Comparison of ENCODE assay signal across 8 cellular contexts in the genomic region with DNA sequence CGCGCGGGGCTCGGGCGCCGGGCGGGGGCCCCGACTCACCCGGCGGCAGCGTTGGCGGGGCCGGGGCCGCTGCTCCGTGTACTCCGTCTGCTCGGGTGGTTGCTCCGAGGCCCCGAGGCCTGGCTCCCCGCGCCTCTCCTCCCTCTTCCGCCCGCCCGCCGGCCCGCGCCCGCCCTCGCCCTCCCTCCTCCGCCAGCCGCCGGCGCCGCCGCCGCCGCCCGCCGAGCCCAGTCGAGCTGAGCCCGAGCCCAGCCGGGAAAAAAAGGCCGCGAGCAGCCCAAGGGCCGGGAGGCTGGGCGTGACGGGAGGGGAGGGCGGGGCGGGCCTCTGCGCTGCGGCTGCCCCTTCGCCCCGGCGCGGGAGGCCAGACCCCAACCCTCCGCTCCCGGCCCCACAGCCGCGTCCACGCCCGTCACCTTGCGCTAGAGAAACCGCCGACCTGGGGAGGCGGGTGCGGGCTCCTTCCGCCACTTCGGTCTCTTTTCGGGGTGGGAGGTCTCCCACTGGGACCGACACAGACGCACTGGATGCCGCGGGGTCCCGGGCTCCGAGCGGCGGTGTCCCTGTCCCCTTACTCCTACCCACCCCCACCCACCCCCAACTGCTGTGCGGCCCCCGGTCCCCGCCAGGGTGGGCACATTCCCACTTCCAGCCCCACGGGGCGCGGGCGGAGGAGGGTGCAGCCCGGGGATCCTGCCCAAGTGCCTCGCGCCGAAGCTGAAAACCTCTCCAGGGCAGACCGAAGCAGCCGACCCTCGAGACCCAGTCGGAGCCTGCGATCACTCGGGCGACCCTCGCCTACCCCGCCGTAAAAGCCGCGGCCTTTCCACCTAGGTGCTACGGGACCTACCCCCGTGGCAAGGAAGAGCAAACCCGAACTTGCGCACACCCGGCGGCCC. TPM values are rescaled to one million over a fixed set of nuclear protein-coding genes. Genes with fewer than 3 reads are reported as not detected.
A peak's percentile ranks its signal among the peaks of the same experiment; 100 is the strongest.
DNase-seq lines count a peak whose midpoint lies in the region; ATAC-seq and FAIRE-seq lines count a peak whose summit lies in the region.

A gene with protein sequence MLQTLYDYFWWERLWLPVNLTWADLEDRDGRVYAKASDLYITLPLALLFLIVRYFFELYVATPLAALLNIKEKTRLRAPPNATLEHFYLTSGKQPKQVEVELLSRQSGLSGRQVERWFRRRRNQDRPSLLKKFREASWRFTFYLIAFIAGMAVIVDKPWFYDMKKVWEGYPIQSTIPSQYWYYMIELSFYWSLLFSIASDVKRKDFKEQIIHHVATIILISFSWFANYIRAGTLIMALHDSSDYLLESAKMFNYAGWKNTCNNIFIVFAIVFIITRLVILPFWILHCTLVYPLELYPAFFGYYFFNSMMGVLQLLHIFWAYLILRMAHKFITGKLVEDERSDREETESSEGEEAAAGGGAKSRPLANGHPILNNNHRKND (minus strand): TSS at position 256 of the 899 bp plus-strand sequence. CDS start 5,745 bp downstream, outside the sequence.

- FAIRE-seq in GM18507 (lab: Jason Lieb, UNC) = no peak

- DNase-seq in 8988T (peak; percentile 82), GM18507 (ENCODE audit: extremely low spot score, insufficient read length, low read depth) (peak; percentile 71), NCI-H526 treated with DMSO at 0.1 percent for 48 hours (lab: John Stamatoyannopoulos, UW) (peak; percentile 83), lung microvascular endothelial cell (ENCODE audit: low read depth in 2 of 2) (peak; percentile 82 to 87)
- peak; percentile 36 to 69 for DNase-seq in activated CD8-positive, alpha-beta memory T cell treated with anti-CD3 and anti-CD28 coated beads for 1 hour (ENCODE audit: extremely low read depth in 1 of 2, low read depth in 1 of 2)
- peak; percentile 71 for DNase-seq in effector CD4-positive, alpha-beta T cell
- DNase-seq in stimulated activated CD4-positive, alpha-beta T cell treated with anti-CD3 and anti-CD28 coated beads, TNF-alpha, amount 100 ng/mL, for 48 hours (ENCODE audit: low read depth in 3 of 3) = peak; percentile 43 to 66 (median 47)

- peak; percentile 43 for ATAC-seq in HG03097 (IDR thresholded peaks at IDR 0.05; ENCODE audit: low FRiP score, unreplicated experiment)

RNA-seq across cellular contexts. Expression of the gene that starts here (rescaled TPM):
- total RNA-seq in lung microvascular endothelial cell = 66.7 and 97.4 TPM in 2 replicates

Comparison
In these comparisons a context has a peak if more than half of its experiments do, and no peak if none do; other contexts are left out.
1. Peak in every context shown above with its lines: DNase-seq and ATAC-seq.